8 cellular contexts compared by ENCODE assay signal in genomic region chr10:58268454-58268945, GRCh38. TPM values are rescaled to one million over a fixed set of nuclear protein-coding genes. Genes with fewer than 3 reads are reported as not detected.
DNase-seq lines count a peak whose midpoint lies in the region; ATAC-seq and TF ChIP-seq lines count a peak whose summit lies in the region.

No MANE protein-coding gene starts in this region.

- H4K20me1 ChIP-seq in OCI-LY3 (ENCODE audit: insufficient read depth, low read length), result peaks cover 6% of the 10 kb centered on the region

- peak overlapping the region; percentile 73 for H3K4me2 ChIP-seq in OCI-LY3 (ENCODE audit: low read length)

- H3K27me3 ChIP-seq in CD4-positive, alpha-beta memory T cell (ENCODE audit: insufficient read depth, low read length), result no peaks in the 10 kb centered on the region
- H3K27me3 ChIP-seq in OCI-LY3 (ENCODE audit: low read depth, low read length) (no peaks in the 10 kb centered on the region), endocrine pancreas (ENCODE audit: control insufficient read depth, insufficient read depth, low read length) (no peaks in the 10 kb centered on the region), neutrophil (no peaks in the 10 kb centered on the region)

- peak overlapping the region; percentile 95 to 98 (median 97) for H3K4me3 Mint-ChIP-seq in CD4-positive, alpha-beta memory T cell

- CTCF ChIA-PET in CD4-positive, alpha-beta memory T cell (lab: Charles Lee; ENCODE audit: partially characterized antibody), result interaction anchor here (0.8 to 1.9 kb wide), 7 partner anchors 9 to 115 kb away, joined by 3 to 8 read pairs (median 4); no protein-coding TSS in a partner anchor

- no peaks in the 10 kb centered on the region for H3K9me3 ChIP-seq in CD4-positive, alpha-beta memory T cell (ENCODE audit: control insufficient read depth in 1 of 2, low read length in 2 of 2)
- H3K9me3 ChIP-seq in OCI-LY3 (ENCODE audit: insufficient read depth, low read length) (no peaks in the 10 kb centered on the region), endocrine pancreas (ENCODE audit: control insufficient read depth, low read length) (no peaks in the 10 kb centered on the region), neutrophil (no peaks in the 10 kb centered on the region)

- H3K4me1 ChIP-seq in CD4-positive, alpha-beta memory T cell (ENCODE audit: insufficient read depth, low read length), result peaks cover 38% of the 10 kb centered on the region
- H3K4me1 ChIP-seq in OCI-LY3 (ENCODE audit: low read length), result peaks cover 13% of the 10 kb centered on the region
- peaks cover 17% of the 10 kb centered on the region for H3K4me1 ChIP-seq in endocrine pancreas (ENCODE audit: control insufficient read depth, insufficient read depth, low read length)
- H3K4me1 ChIP-seq in neutrophil (ENCODE audit: control insufficient read depth in 1 of 2, insufficient read depth in 1 of 2, low read depth in 1 of 2, low read length in 1 of 2), result peaks cover 36 to 49% of the 10 kb centered on the region in 2 experiments

- peak overlapping the region; percentile 61 for H3K9ac ChIP-seq in OCI-LY3 (ENCODE audit: low read length)
- H3K9ac ChIP-seq in endocrine pancreas (ENCODE audit: control insufficient read depth, insufficient read depth, low read length), result no peak overlapping the region

- no peaks in the 10 kb centered on the region for H3K27me3 Mint-ChIP-seq in CD4-positive, alpha-beta memory T cell

- intact Hi-C loops in CD4-positive, alpha-beta memory T cell (cut with micrococcal nuclease), result loop anchor here (1.0 to 2.0 kb wide), 4 partner anchors 22 to 1908 kb away; partner anchors contain the start of genes CCDC6 and ZWINT

- peaks cover 80% of the 10 kb centered on the region for H3K79me2 ChIP-seq in OCI-LY3 (ENCODE audit: low read length)

- no peaks in the 10 kb centered on the region for H3K9me3 Mint-ChIP-seq in CD4-positive, alpha-beta memory T cell

- H2AFZ ChIP-seq in OCI-LY3 (ENCODE audit: low read depth, low read length), result peak overlapping the region; percentile 91

- no peak for DNase-seq in CD4-positive, alpha-beta memory T cell
- no peak for DNase-seq in G401 (ENCODE audit: low spot score)

- H3K36me3 Mint-ChIP-seq in CD4-positive, alpha-beta memory T cell, result peaks cover 0 to 22% of the 10 kb centered on the region in 2 donors

- H3K27ac ChIP-seq in CD4-positive, alpha-beta memory T cell (ENCODE audit: low read depth, low read length), result peak overlapping the region; percentile 81
- peak overlapping the region; percentile 70 for H3K27ac ChIP-seq in OCI-LY3 (ENCODE audit: low read length)
- peak overlapping the region; percentile 96 for H3K27ac ChIP-seq in neutrophil

- peaks cover 18 to 54% (median 34%) of the 10 kb centered on the region in 4 donors for H3K4me1 Mint-ChIP-seq in CD4-positive, alpha-beta memory T cell

- H3K36me3 ChIP-seq in CD4-positive, alpha-beta memory T cell (ENCODE audit: insufficient read depth, low read length), result no peaks in the 10 kb centered on the region
- H3K36me3 ChIP-seq in OCI-LY3 (replicated peaks; ENCODE audit: low read depth, low read length) (no peaks in the 10 kb centered on the region), endocrine pancreas (ENCODE audit: control insufficient read depth, insufficient read depth, low read length) (no peaks in the 10 kb centered on the region), neutrophil (no peaks in the 10 kb centered on the region)

- in situ Hi-C loops in G401 (cut with HindIII; ENCODE audit: low sequenced_read_pairs), result no loop called here

- peak overlapping the region; percentile 70 to 84 for H3K4me3 ChIP-seq in CD4-positive, alpha-beta memory T cell (ENCODE audit: low read length in 2 of 2)
- H3K4me3 ChIP-seq in OCI-LY3 (ENCODE audit: low read length), result peak overlapping the region; percentile 96
- H3K4me3 ChIP-seq in endocrine pancreas (ENCODE audit: control insufficient read depth, insufficient read depth, low read length), result peak overlapping the region; percentile 83
- peak overlapping the region; percentile 82 to 83 for H3K4me3 ChIP-seq in neutrophil (ENCODE audit: low read depth in 1 of 2, low read length in 1 of 2)

- peak overlapping the region; percentile 95 to 99 (median 97) for H3K27ac Mint-ChIP-seq in CD4-positive, alpha-beta memory T cell

- POLR2A ChIA-PET in CD4-positive, alpha-beta memory T cell (lab: Charles Lee; ENCODE audit: partially characterized antibody), result interaction anchor here (0.8 to 3.4 kb wide), 7 partner anchors 14 to 1640 kb away, joined by 3 to 29 read pairs (median 4); partner anchors contain the start of genes CCDC6, TFAM and UBE2D1

- TF ChIP-seq CTCF in OCI-LY3 (IDR thresholded peaks at IDR 0.05; ENCODE audit: low read depth, low read length), result no peak
- no peak for TF ChIP-seq CTCF in neutrophil (IDR thresholded peaks at IDR 0.05)

- ATAC-seq in GM21529 (IDR thresholded peaks at IDR 0.05; ENCODE audit: unreplicated experiment) (peak; percentile 0), GM21576 (IDR thresholded peaks at IDR 0.05; ENCODE audit: unreplicated experiment) (no peak), GM18858 (IDR thresholded peaks at IDR 0.05; ENCODE audit: unreplicated experiment) (no peak)

RNA-seq across cellular contexts. Expression of gene CISD1, which starts 0.5 kb away (rescaled TPM):
- 10 to 100 TPM; 13.7 to 15.8 TPM for total RNA-seq in CD4-positive, alpha-beta memory T cell
- 10 to 100 TPM; 48.9 to 61.1 TPM for polyA plus RNA-seq in CD4-positive, alpha-beta memory T cell
- total RNA-seq in G401 (2014; rRNA removed; shearing (Covaris generic)), result 39.6 and 44.6 TPM in 2 replicates

RNA-seq across cellular contexts. Expression of gene IPMK, which starts 0.8 kb away (rescaled TPM):
- 1 to 10 TPM; 6.1 to 6.5 TPM for total RNA-seq in CD4-positive, alpha-beta memory T cell
- 1 to 10 TPM; 1.2 to 2.0 TPM for polyA plus RNA-seq in CD4-positive, alpha-beta memory T cell
- total RNA-seq in G401 (2014; rRNA removed; shearing (Covaris generic)), result 1.4 and 1.9 TPM in 2 replicates
